20 cellular contexts compared by ENCODE assay signal in genomic region chr11:1428762-1429316, GRCh38. TPM values are rescaled to one million over a fixed set of nuclear protein-coding genes. Genes with fewer than 3 reads are reported as not detected.
DNase-seq lines count a peak whose midpoint lies in the region; ATAC-seq and TF ChIP-seq lines count a peak whose summit lies in the region.
"Had no signal": no experiment of that assay in that cellular context is flagged by ENCODE, and none has a peak within 500 bp of the region (broad histone marks: within the 10 kb centered on the region; RNA-seq: fewer than 3 reads in every experiment).

No MANE protein-coding gene starts in this region.

- CTCF ChIA-PET in WTC11 (lab: Charles Lee), result no interaction called here

- POLR2A ChIA-PET in WTC11 (lab: Charles Lee), result no interaction called here

- no peak overlapping the region for H3K4me3 ChIP-seq in upper lobe of left lung
- no peak overlapping the region for H3K4me3 ChIP-seq in dorsolateral prefrontal cortex
- H3K4me3 ChIP-seq: A549, SJSA1 had no signal

- H3K27ac ChIP-seq in cingulate gyrus (ENCODE audit: low read depth, low read length), result peak overlapping the region; percentile 15
- no peak overlapping the region for H3K27ac ChIP-seq in upper lobe of left lung
- H3K27ac ChIP-seq in dorsolateral prefrontal cortex, result peak overlapping the region in 3 of 59 donors; percentile 13 to 37 (median 36)
- H3K27ac ChIP-seq: A549, SJSA1 had no signal

- 90 to 93% methylated on average over 17 to 22 of the region's 22 CpGs for WGBS in upper lobe of left lung, 2 donors

- ATAC-seq in WTC11, result no peak
- ATAC-seq in natural killer cell treated with Interleukin-12 subunit alpha and Interleukin-12 subunit beta and Interleukin-15 and Interleukin-18, amount 100 ng/mL, for 72 hours, result peak; percentile 52 to 61
- ATAC-seq in upper lobe of left lung (ENCODE audit: low FRiP score in 2 of 2), result peak; percentile 24 to 52
- no peak for ATAC-seq in GM18520 (IDR thresholded peaks at IDR 0.05; ENCODE audit: unreplicated experiment)

- H3K4me1 Mint-ChIP-seq in WTC11, result no peaks in the 10 kb centered on the region
- no peaks in the 10 kb centered on the region for H3K4me1 Mint-ChIP-seq in natural killer cell treated with Interleukin-12 subunit alpha and Interleukin-12 subunit beta and Interleukin-15 and Interleukin-18, amount 100 ng/mL, for 72 hours (ENCODE audit: low read depth in 2 of 2)
- H3K4me1 Mint-ChIP-seq: B cell, CD14-positive monocyte, H9, IgD-negative memory B cell had no signal

- no peaks in the 10 kb centered on the region for H3K9me3 ChIP-seq in upper lobe of left lung
- H3K9me3 ChIP-seq: A549, SJSA1 had no signal

- TF ChIP-seq EP300 in upper lobe of left lung (IDR thresholded peaks at IDR 0.05), result no peak

- H3K9me3 Mint-ChIP-seq in WTC11, result peaks cover 10% of the 10 kb centered on the region
- H3K9me3 Mint-ChIP-seq in natural killer cell treated with Interleukin-12 subunit alpha and Interleukin-12 subunit beta and Interleukin-15 and Interleukin-18, amount 100 ng/mL, for 72 hours, result no peaks in the 10 kb centered on the region
- H3K9me3 Mint-ChIP-seq: IgD-negative memory B cell had no signal

- H3K27me3 ChIP-seq in upper lobe of left lung (no peaks in the 10 kb centered on the region), dorsolateral prefrontal cortex (no peaks in the 10 kb centered on the region)
- H3K27me3 ChIP-seq: SJSA1 had no signal

- no peak for TF ChIP-seq POLR2A in upper lobe of left lung (IDR thresholded peaks at IDR 0.05)

- DNase-seq in WTC11 (ENCODE audit: low spot score) (no peak), upper lobe of left lung (peak in 1 of 2 donors; percentile 33), KBM-7 (no peak), dorsolateral prefrontal cortex (no peak)
- DNase-seq in natural killer cell treated with Interleukin-12 subunit alpha and Interleukin-12 subunit beta and Interleukin-15 and Interleukin-18, amount 100 ng/mL, for 72 hours (ENCODE audit: low spot score), result no peak
- DNase-seq: DMS53, GDM1, H9, Kasumi-1, NCI-H1694, NCI-H446, NCI-H526 had no signal

- peaks cover 8% of the 10 kb centered on the region for H3K36me3 Mint-ChIP-seq in WTC11
- H3K36me3 Mint-ChIP-seq in natural killer cell treated with Interleukin-12 subunit alpha and Interleukin-12 subunit beta and Interleukin-15 and Interleukin-18, amount 100 ng/mL, for 72 hours, result no peaks in the 10 kb centered on the region
- H3K36me3 Mint-ChIP-seq: CD14-positive monocyte, IgD-negative memory B cell had no signal

- no peaks in the 10 kb centered on the region for H3K36me3 ChIP-seq in upper lobe of left lung
- H3K36me3 ChIP-seq: SJSA1 had no signal

- TF ChIP-seq CTCF in WTC11 (IDR thresholded peaks at IDR 0.05), result no peak
- TF ChIP-seq CTCF in upper lobe of left lung (IDR thresholded peaks at IDR 0.05), result no peak
- no peak for TF ChIP-seq CTCF in dorsolateral prefrontal cortex (IDR thresholded peaks at IDR 0.05 in 54 of 56, conservative IDR thresholded peaks at IDR 0.05 in 2 of 56; ENCODE audit: low read depth in 1 of 56, partially characterized antibody in 56 of 56)

- in situ Hi-C loops in KBM-7 (cut with MboI; ENCODE audit: low pct_unique_long_range_greater_than_20kb, low sequenced_read_pairs), result no loop called here

- no peaks in the 10 kb centered on the region for H3K4me1 ChIP-seq in upper lobe of left lung
- H3K4me1 ChIP-seq: A549, SJSA1 had no signal

- H3K27ac Mint-ChIP-seq in WTC11, result no peak overlapping the region
- no peak overlapping the region for H3K27ac Mint-ChIP-seq in natural killer cell treated with Interleukin-12 subunit alpha and Interleukin-12 subunit beta and Interleukin-15 and Interleukin-18, amount 100 ng/mL, for 72 hours
- H3K27ac Mint-ChIP-seq: B cell, H9, IgD-negative memory B cell had no signal

- intact Hi-C loops in dorsolateral prefrontal cortex (cut with DNase I), result no loop called here

- H3K27me3 Mint-ChIP-seq in WTC11 (ENCODE audit: low read depth), result no peaks in the 10 kb centered on the region
- no peaks in the 10 kb centered on the region for H3K27me3 Mint-ChIP-seq in natural killer cell treated with Interleukin-12 subunit alpha and Interleukin-12 subunit beta and Interleukin-15 and Interleukin-18, amount 100 ng/mL, for 72 hours
- H3K27me3 Mint-ChIP-seq: B cell had no signal

- H3K4me3 Mint-ChIP-seq in WTC11, result no peak overlapping the region
- no peak overlapping the region for H3K4me3 Mint-ChIP-seq in natural killer cell treated with Interleukin-12 subunit alpha and Interleukin-12 subunit beta and Interleukin-15 and Interleukin-18, amount 100 ng/mL, for 72 hours
- H3K4me3 Mint-ChIP-seq: B cell, CD14-positive monocyte, IgD-negative memory B cell had no signal

TF ChIP-seq in WTC11, 78 proteins besides CTCF, POLR2A, EP300 and RAD21:
- TF ChIP-seq ZBTB43 (CRISPR knock-in tag; IDR thresholded peaks at IDR 0.05) (peak; percentile 41; the same call in 1 of the 2 replicates), ZNF416 (CRISPR knock-in tag; IDR thresholded peaks at IDR 0.05) (no peak)

RNA-seq across cellular contexts. Expression of gene BRSK2, which starts 39.1 kb away (rescaled TPM):
- total RNA-seq in WTC11 (2021), result 22.1 to 34.5 TPM (median 26.2 TPM) in 3 replicates
- total RNA-seq in natural killer cell treated with Interleukin-12 subunit alpha and Interleukin-12 subunit beta and Interleukin-15 and Interleukin-18, amount 100 ng/mL, for 72 hours, result under 1 TPM; 0.17 to 0.33 TPM
- total RNA-seq in upper lobe of left lung, result under 1 TPM in 4 of 6 donors, not detected in 2; 0.11 to 0.54 (median 0.25) TPM
- 100 to 1,000 TPM in 115 of 120 experiments, 10 to 100 TPM in 5; 82.1 to 191 (median 130) TPM for total RNA-seq in dorsolateral prefrontal cortex
- total RNA-seq: OCI-LY7 had no signal

RNA-seq across cellular contexts. Expression of gene MOB2, which starts 57.7 kb away (rescaled TPM):
- total RNA-seq in WTC11 (2021) (17.7 to 23.4 TPM (median 21.7 TPM) in 3 replicates), upper lobe of left lung (10 to 100 TPM; 34.7 to 72.3 (median 49.5) TPM), dorsolateral prefrontal cortex (10 to 100 TPM; 36.6 to 90.5 (median 52.1) TPM)
- total RNA-seq in natural killer cell treated with Interleukin-12 subunit alpha and Interleukin-12 subunit beta and Interleukin-15 and Interleukin-18, amount 100 ng/mL, for 72 hours, result 10 to 100 TPM; 40.0 to 42.7 TPM

Comparison
In these comparisons a context has a peak if more than half of its experiments do, and no peak if none do; other contexts are left out.
1. ATAC-seq: peak in natural killer cell treated with Interleukin-12 subunit alpha and Interleukin-12 subunit beta and Interleukin-15 and Interleukin-18, amount 100 ng/mL, for 72 hours (2 of 2) and upper lobe of left lung (2 of 2); none in WTC11 (single experiment) and GM18520 (single experiment).
2. RNA of gene BRSK2, which starts 39.1 kb away (total RNA-seq): 82.1 to 191 TPM in dorsolateral prefrontal cortex and 22.1 to 34.5 TPM in WTC11; 0.17 to 0.33 TPM in natural killer cell treated with Interleukin-12 subunit alpha and Interleukin-12 subunit beta and Interleukin-15 and Interleukin-18, amount 100 ng/mL, for 72 hours and 0.11 to 0.54 TPM in upper lobe of left lung; every median in the first group is over 10 times any median in the second.